8 cellular contexts compared by ENCODE assay signal in the genomic region with DNA sequence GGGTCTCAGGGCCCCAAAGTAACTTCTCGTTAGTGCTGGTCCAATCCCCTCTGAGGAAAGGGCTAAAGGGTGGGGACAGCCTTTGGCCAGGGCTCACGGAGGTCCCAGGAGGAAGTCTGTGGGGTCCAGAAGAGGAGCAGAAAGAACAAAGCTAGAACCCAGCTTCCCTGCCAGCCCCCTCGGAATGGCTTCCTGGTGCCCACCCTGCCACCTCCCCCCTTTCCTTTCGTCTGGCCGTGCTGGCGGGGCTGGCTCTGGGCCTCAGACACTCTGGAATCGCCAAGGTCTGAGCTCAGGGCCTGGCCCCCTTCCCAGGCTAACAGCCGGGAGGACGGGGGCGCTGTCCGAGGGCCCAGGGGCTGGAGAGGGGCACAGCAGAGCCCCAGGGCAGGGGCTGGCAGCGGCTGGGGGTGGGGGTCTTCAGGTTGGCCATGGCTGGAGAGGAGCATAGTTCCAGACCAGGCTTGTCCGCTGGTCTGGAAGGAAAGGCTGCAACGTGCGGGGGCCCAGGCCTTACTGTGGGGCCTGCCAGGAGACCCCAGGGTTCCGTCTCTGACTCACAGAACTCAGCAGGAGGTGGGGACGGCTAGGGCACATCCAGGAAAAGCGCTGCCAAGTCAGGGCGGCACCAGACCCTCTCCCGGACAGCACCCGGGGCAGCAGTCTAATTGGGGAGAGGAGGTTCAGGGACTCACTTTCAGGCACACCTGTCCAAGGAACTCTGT. TPM values are rescaled to one million over a fixed set of nuclear protein-coding genes. Genes with fewer than 3 reads are reported as not detected.
DNase-seq lines count a peak whose midpoint lies in the region; ATAC-seq, FAIRE-seq and TF ChIP-seq lines count a peak whose summit lies in the region.

No MANE protein-coding gene starts in this region.

- no peak for TF ChIP-seq POLR2A in adrenal gland (IDR thresholded peaks at IDR 0.05)

- peak overlapping the region; percentile 52 for H3K9ac ChIP-seq in HUES64 (ENCODE audit: low read depth, low read length)

- peaks cover 32% of the 10 kb centered on the region for H3K27me3 ChIP-seq in HUES64 (ENCODE audit: insufficient read depth, low read length)
- no peaks in the 10 kb centered on the region for H3K27me3 ChIP-seq in adrenal gland
- H3K27me3 ChIP-seq in small intestine (ENCODE audit: control insufficient read depth in 2 of 2, insufficient read depth in 2 of 2, low read length in 2 of 2), result no peaks in the 10 kb centered on the region

- H3K4me1 ChIP-seq in HUES64 (ENCODE audit: insufficient read depth, low read length) (peaks cover 23% of the 10 kb centered on the region), adrenal gland (replicated peaks in 1 of 2) (peaks cover 40 to 61% of the 10 kb centered on the region in 2 donors), small intestine (ENCODE audit: control insufficient read depth in 2 of 2, insufficient read depth in 1 of 2, low read depth in 1 of 2, low read length in 1 of 2) (no peaks in the 10 kb centered on the region)

- intact Hi-C loops in adrenal gland (cut with DNase I), result no loop called here

- 50% methylated on average over 21 of the region's 21 CpGs for WGBS in HUES64
- WGBS in adrenal gland, 4 donors, result 21 to 71% (median 30%) methylated on average over 5 to 21 of the region's 21 CpGs
- 50 to 55% (median 54%) methylated on average over 19 to 21 of the region's 21 CpGs for WGBS in small intestine, 3 donors

- H3K9me3 ChIP-seq in HUES64 (ENCODE audit: insufficient read depth, low read depth, low read length), result no peaks in the 10 kb centered on the region
- no peaks in the 10 kb centered on the region for H3K9me3 ChIP-seq in adrenal gland (replicated peaks in 1 of 3)
- H3K9me3 ChIP-seq in small intestine (ENCODE audit: control insufficient read depth, low read depth), result no peaks in the 10 kb centered on the region

- no peaks in the 10 kb centered on the region for H3K36me3 ChIP-seq in HUES64 (ENCODE audit: insufficient read depth, low read length)
- peaks cover 0 to under 1% of the 10 kb centered on the region in 2 donors for H3K36me3 ChIP-seq in adrenal gland (replicated peaks in 1 of 2)
- H3K36me3 ChIP-seq in small intestine (ENCODE audit: control insufficient read depth in 2 of 2, insufficient read depth in 2 of 2, low read length in 2 of 2), result no peaks in the 10 kb centered on the region

- no peak for TF ChIP-seq CTCF in adrenal gland (IDR thresholded peaks at IDR 0.05)

- no peak overlapping the region for H3K27ac ChIP-seq in HUES64 (ENCODE audit: low read depth, low read length)
- H3K27ac ChIP-seq in adrenal gland, result peak overlapping the region; percentile 86 to 96 (median 88)
- H3K27ac ChIP-seq in small intestine (ENCODE audit: low read depth in 1 of 2, low read length in 1 of 2), result peak overlapping the region; percentile 58 to 92

- peak overlapping the region; percentile 57 for H3K4me3 ChIP-seq in HUES64 (ENCODE audit: low read length)
- peak overlapping the region in 1 of 4 donors; percentile 82 for H3K4me3 ChIP-seq in adrenal gland
- peak overlapping the region; percentile 51 to 55 for H3K4me3 ChIP-seq in small intestine (ENCODE audit: low read depth in 1 of 2, low read length in 2 of 2)

- no peak for FAIRE-seq in small intestine (lab: Jason Lieb, UNC)

- no peak for ATAC-seq in HG03378 (IDR thresholded peaks at IDR 0.05; ENCODE audit: unreplicated experiment)

- DNase-seq in adrenal gland (peak in 5 of 7 donors; percentile 66 to 76 (median 69)), hypothalamus (lab: John Stamatoyannopoulos, UW) (peak in 43 of 51 donors; percentile 32 to 78 (median 66)), small intestine (no peak), NAMALWA (ENCODE audit: low spot score) (no peak), NCI-H187 (lab: John Stamatoyannopoulos, UW) (no peak), NCI-H146 treated with DMSO at 0.1 percent for 48 hours (lab: John Stamatoyannopoulos, UW; ENCODE audit: unreplicated experiment) (no peak)

RNA-seq across cellular contexts. Expression of a gene that starts 0.8 kb away (rescaled TPM):
- polyA plus RNA-seq in HUES64 (2013, experiment 1 of 2), result 5.0 TPM
- polyA plus RNA-seq in HUES64 (2013, experiment 2 of 2), result 7.1 TPM
- 100 to 1,000 TPM in 7 of 8 donors, 10 to 100 TPM in 1; 70.9 to 362 (median 221) TPM for total RNA-seq in adrenal gland
- 100 to 1,000 TPM in 2 of 3 donors, 10 to 100 TPM in 1; 40.2 to 323 (median 265) TPM for polyA plus RNA-seq in adrenal gland
- 10 to 100 TPM in 2 of 3 donors, 1 to 10 TPM in 1; 6.5 to 25.6 (median 17.0) TPM for polyA plus RNA-seq in small intestine

RNA-seq across cellular contexts. Expression of a gene that starts 11.3 kb away (rescaled TPM):
- polyA plus RNA-seq in HUES64 (2013, experiment 1 of 2), result 58.0 TPM
- 49.1 TPM for polyA plus RNA-seq in HUES64 (2013, experiment 2 of 2)
- total RNA-seq in adrenal gland, result 10 to 100 TPM; 34.0 to 83.4 (median 54.2) TPM
- polyA plus RNA-seq in adrenal gland (100 to 1,000 TPM in 2 of 3 donors, 1 to 10 TPM in 1; 9.4 to 135 (median 120) TPM), small intestine (10 to 100 TPM; 27.7 to 49.2 (median 38.4) TPM)

RNA-seq across cellular contexts. Expression of a gene that starts 13.4 kb away (rescaled TPM):
- 20.7 TPM for polyA plus RNA-seq in HUES64 (2013, experiment 1 of 2)
- polyA plus RNA-seq in HUES64 (2013, experiment 2 of 2), result 24.2 TPM
- 10 to 100 TPM; 28.1 to 77.1 (median 46.7) TPM for total RNA-seq in adrenal gland
- polyA plus RNA-seq in adrenal gland (10 to 100 TPM in 2 of 3 donors, 1 to 10 TPM in 1; 7.0 to 64.4 (median 50.1) TPM), small intestine (10 to 100 TPM; 30.0 to 39.2 (median 36.7) TPM)

RNA-seq across cellular contexts. Expression of a gene that starts 16.9 kb away (rescaled TPM):
- 2.9 TPM for polyA plus RNA-seq in HUES64 (2013, experiment 1 of 2)
- 4.2 TPM for polyA plus RNA-seq in HUES64 (2013, experiment 2 of 2)
- total RNA-seq in adrenal gland, result 10 to 100 TPM; 12.8 to 56.3 (median 36.0) TPM
- polyA plus RNA-seq in adrenal gland, result 10 to 100 TPM in 2 of 3 donors, 1 to 10 TPM in 1; 8.7 to 68.0 (median 33.9) TPM
- 100 to 1,000 TPM in 1 of 3 donors, 10 to 100 TPM in 2; 36.1 to 131 (median 68.4) TPM for polyA plus RNA-seq in small intestine

RNA-seq across cellular contexts. Expression of a gene that starts 34.1 kb away (rescaled TPM):
- 39.3 TPM for polyA plus RNA-seq in HUES64 (2013, experiment 1 of 2)
- polyA plus RNA-seq in HUES64 (2013, experiment 2 of 2), result 42.5 TPM
- 100 to 1,000 TPM; 105 to 240 (median 145) TPM for total RNA-seq in adrenal gland
- polyA plus RNA-seq in adrenal gland (100 to 1,000 TPM in 2 of 3 donors, 10 to 100 TPM in 1; 52.3 to 395 (median 329) TPM), small intestine (10 to 100 TPM; 46.7 to 76.9 (median 74.3) TPM)

Comparison
In these comparisons a context has a peak if more than half of its experiments do, and no peak if none do; other contexts are left out.
1. DNase-seq: peak in adrenal gland (5 of 7) and hypothalamus (43 of 51); none in small intestine (single experiment), NAMALWA (single experiment), NCI-H187 (0 of 2) and NCI-H146 treated with DMSO at 0.1 percent for 48 hours (single experiment).